In genomic region chr1:153680120-153680403, GRCh38 we compare ENCODE assay signal across 11 cellular contexts. TPM values are rescaled to one million over a fixed set of nuclear protein-coding genes. Genes with fewer than 3 reads are reported as not detected.
DNase-seq lines count a peak whose midpoint lies in the region; TF ChIP-seq lines count a peak whose summit lies in the region.
"Had no signal": no experiment of that assay in that cellular context is flagged by ENCODE, and none has a peak within 500 bp of the region (broad histone marks: within the 10 kb centered on the region; RNA-seq: fewer than 3 reads in every experiment).

No MANE protein-coding gene starts in this region.

- H3K9me3 Mint-ChIP-seq in activated naive CD4-positive, alpha-beta T cell treated with anti-CD3 and anti-CD28 coated beads, Interleukin-2, amount 10 ng/mL, durations not matched to agents 7 days and 5 days, result no peaks in the 10 kb centered on the region
- H3K9me3 Mint-ChIP-seq in activated naive CD4-positive, alpha-beta T cell treated with anti-CD3 and anti-CD28 coated beads for 36 hours, result no peaks in the 10 kb centered on the region
- H3K9me3 Mint-ChIP-seq in mesothelial cell of epicardium, result no peaks in the 10 kb centered on the region
- no peaks in the 10 kb centered on the region for H3K9me3 Mint-ChIP-seq in type B pancreatic cell

- peak overlapping the region; percentile 88 for H3K4me3 ChIP-seq in coronary artery

- TF ChIP-seq CTCF in coronary artery (IDR thresholded peaks at IDR 0.05) (no peak), mesothelial cell of epicardium (IDR thresholded peaks at IDR 0.05; ENCODE audit: unreplicated experiment) (no peak), type B pancreatic cell (conservative IDR thresholded peaks at IDR 0.05) (no peak)

- intact Hi-C loops in activated naive CD4-positive, alpha-beta T cell treated with anti-CD3 and anti-CD28 coated beads for 36 hours (cut with micrococcal nuclease), result no loop called here

- no peak overlapping the region for H3K27ac Mint-ChIP-seq in activated naive CD4-positive, alpha-beta T cell treated with anti-CD3 and anti-CD28 coated beads, Interleukin-2, amount 10 ng/mL, durations not matched to agents 7 days and 5 days
- no peak overlapping the region for H3K27ac Mint-ChIP-seq in activated naive CD4-positive, alpha-beta T cell treated with anti-CD3 and anti-CD28 coated beads for 36 hours
- peak overlapping the region; percentile 56 for H3K27ac Mint-ChIP-seq in mesothelial cell of epicardium
- H3K27ac Mint-ChIP-seq in type B pancreatic cell, result no peak overlapping the region

- no peak for DNase-seq in activated naive CD4-positive, alpha-beta T cell treated with anti-CD3 and anti-CD28 coated beads, Interleukin-2, amount 10 ng/mL, durations not matched to agents 7 days and 5 days
- DNase-seq in activated naive CD4-positive, alpha-beta T cell treated with anti-CD3 and anti-CD28 coated beads for 36 hours, result no peak
- DNase-seq in coronary artery (ENCODE audit: low spot score) (no peak), mesothelial cell of epicardium (ENCODE audit: low spot score in 2 of 2, unreplicated experiment in 2 of 2) (no peak), type B pancreatic cell (ENCODE audit: extremely low spot score, unreplicated experiment) (no peak), NCI-H2107 treated with DMSO at 0.1 percent for 48 hours (lab: John Stamatoyannopoulos, UW; ENCODE audit: unreplicated experiment) (no peak), middle frontal gyrus (ENCODE audit: extremely low spot score, low spot score) (no peak), occipital lobe (lab: John Stamatoyannopoulos, UW) (no peak)
- DNase-seq: anterior cingulate cortex, foreskin melanocyte, Karpas-422 had no signal

- no peaks in the 10 kb centered on the region for H3K36me3 Mint-ChIP-seq in activated naive CD4-positive, alpha-beta T cell treated with anti-CD3 and anti-CD28 coated beads, Interleukin-2, amount 10 ng/mL, durations not matched to agents 7 days and 5 days
- no peaks in the 10 kb centered on the region for H3K36me3 Mint-ChIP-seq in activated naive CD4-positive, alpha-beta T cell treated with anti-CD3 and anti-CD28 coated beads for 36 hours (ENCODE audit: low read depth)
- H3K36me3 Mint-ChIP-seq in mesothelial cell of epicardium (peaks cover 1% of the 10 kb centered on the region), type B pancreatic cell (no peaks in the 10 kb centered on the region)

- CTCF ChIA-PET in activated naive CD4-positive, alpha-beta T cell treated with anti-CD3 and anti-CD28 coated beads, Interleukin-2, amount 10 ng/mL, durations not matched to agents 7 days and 5 days (lab: Charles Lee), result interaction anchor here (1.0 to 1.8 kb wide), 5 partner anchors 11 to 307 kb away, joined by 3 to 4 read pairs (median 3); no protein-coding TSS in a partner anchor
- CTCF ChIA-PET in activated naive CD4-positive, alpha-beta T cell treated with anti-CD3 and anti-CD28 coated beads for 36 hours (lab: Charles Lee), result interaction anchor here (1.3 to 5.7 kb wide), 2 partner anchors 54 to 71 kb away, joined by 3 to 52 read pairs; no protein-coding TSS in a partner anchor

- H3K27ac ChIP-seq in coronary artery, result peak overlapping the region; percentile 74 to 81

- H3K4me1 Mint-ChIP-seq in activated naive CD4-positive, alpha-beta T cell treated with anti-CD3 and anti-CD28 coated beads, Interleukin-2, amount 10 ng/mL, durations not matched to agents 7 days and 5 days, result peaks cover 24% of the 10 kb centered on the region
- peaks cover 18% of the 10 kb centered on the region for H3K4me1 Mint-ChIP-seq in activated naive CD4-positive, alpha-beta T cell treated with anti-CD3 and anti-CD28 coated beads for 36 hours (ENCODE audit: low read depth)
- H3K4me1 Mint-ChIP-seq in mesothelial cell of epicardium (peaks cover 29% of the 10 kb centered on the region), type B pancreatic cell (ENCODE audit: unreplicated experiment) (peaks cover 16% of the 10 kb centered on the region)

- H3K4me3 Mint-ChIP-seq in activated naive CD4-positive, alpha-beta T cell treated with anti-CD3 and anti-CD28 coated beads, Interleukin-2, amount 10 ng/mL, durations not matched to agents 7 days and 5 days, result peak overlapping the region; percentile 78
- H3K4me3 Mint-ChIP-seq in activated naive CD4-positive, alpha-beta T cell treated with anti-CD3 and anti-CD28 coated beads for 36 hours, result no peak overlapping the region
- H3K4me3 Mint-ChIP-seq in mesothelial cell of epicardium, result peak overlapping the region; percentile 79
- H3K4me3 Mint-ChIP-seq in type B pancreatic cell, result peak overlapping the region; percentile 83

- H3K27me3 Mint-ChIP-seq in activated naive CD4-positive, alpha-beta T cell treated with anti-CD3 and anti-CD28 coated beads, Interleukin-2, amount 10 ng/mL, durations not matched to agents 7 days and 5 days, result peaks cover 79% of the 10 kb centered on the region
- H3K27me3 Mint-ChIP-seq in activated naive CD4-positive, alpha-beta T cell treated with anti-CD3 and anti-CD28 coated beads for 36 hours (ENCODE audit: low read depth), result peaks cover 31% of the 10 kb centered on the region
- peaks cover 57% of the 10 kb centered on the region for H3K27me3 Mint-ChIP-seq in mesothelial cell of epicardium (ENCODE audit: low read depth)
- H3K27me3 Mint-ChIP-seq in type B pancreatic cell, result peaks cover 61% of the 10 kb centered on the region

RNA-seq across cellular contexts. Expression of gene NPR1, which starts 1.6 kb away (rescaled TPM):
- under 1 TPM; 0.05 to 0.10 TPM for total RNA-seq in activated naive CD4-positive, alpha-beta T cell treated with anti-CD3 and anti-CD28 coated beads for 36 hours
- total RNA-seq in mesothelial cell of epicardium, result 5.8 to 6.6 TPM (median 5.9 TPM) in 3 replicates
- 2.2 and 2.4 TPM in 2 replicates for total RNA-seq in type B pancreatic cell (ENCODE audit: low replicate concordance)
- total RNA-seq in occipital lobe, result 0.16 TPM

RNA-seq across cellular contexts. Expression of gene ILF2, which starts 9.3 kb away (rescaled TPM):
- 100 to 1,000 TPM; 346 to 357 TPM for total RNA-seq in activated naive CD4-positive, alpha-beta T cell treated with anti-CD3 and anti-CD28 coated beads for 36 hours
- total RNA-seq in mesothelial cell of epicardium (204 to 212 TPM (median 207 TPM) in 3 replicates), type B pancreatic cell (ENCODE audit: low replicate concordance) (241 and 291 TPM in 2 replicates), occipital lobe (177 TPM)

RNA-seq across cellular contexts. Expression of gene SNAPIN, which starts 21.6 kb away (rescaled TPM):
- total RNA-seq in activated naive CD4-positive, alpha-beta T cell treated with anti-CD3 and anti-CD28 coated beads for 36 hours, result 10 to 100 TPM; 24.4 to 26.2 TPM
- total RNA-seq in mesothelial cell of epicardium (33.8 to 37.5 TPM (median 34.6 TPM) in 3 replicates), type B pancreatic cell (ENCODE audit: low replicate concordance) (28.2 and 40.3 TPM in 2 replicates), occipital lobe (36.3 TPM)

RNA-seq across cellular contexts. Expression of gene CHTOP, which starts 46.2 kb away (rescaled TPM):
- 10 to 100 TPM; 88.2 to 91.3 TPM for total RNA-seq in activated naive CD4-positive, alpha-beta T cell treated with anti-CD3 and anti-CD28 coated beads for 36 hours
- total RNA-seq in mesothelial cell of epicardium, result 108 to 114 TPM (median 111 TPM) in 3 replicates
- 87.5 and 108 TPM in 2 replicates for total RNA-seq in type B pancreatic cell (ENCODE audit: low replicate concordance)
- 77.0 TPM for total RNA-seq in occipital lobe

RNA-seq across cellular contexts. Expression of gene INTS3, which starts 47.8 kb away (rescaled TPM):
- 10 to 100 TPM; 39.3 to 40.4 TPM for total RNA-seq in activated naive CD4-positive, alpha-beta T cell treated with anti-CD3 and anti-CD28 coated beads for 36 hours
- 117 to 120 TPM (median 117 TPM) in 3 replicates for total RNA-seq in mesothelial cell of epicardium
- total RNA-seq in type B pancreatic cell (ENCODE audit: low replicate concordance), result 70.3 and 90.8 TPM in 2 replicates
- total RNA-seq in occipital lobe, result 33.2 TPM
